11 cellular contexts compared by ENCODE assay signal in the genomic region with DNA sequence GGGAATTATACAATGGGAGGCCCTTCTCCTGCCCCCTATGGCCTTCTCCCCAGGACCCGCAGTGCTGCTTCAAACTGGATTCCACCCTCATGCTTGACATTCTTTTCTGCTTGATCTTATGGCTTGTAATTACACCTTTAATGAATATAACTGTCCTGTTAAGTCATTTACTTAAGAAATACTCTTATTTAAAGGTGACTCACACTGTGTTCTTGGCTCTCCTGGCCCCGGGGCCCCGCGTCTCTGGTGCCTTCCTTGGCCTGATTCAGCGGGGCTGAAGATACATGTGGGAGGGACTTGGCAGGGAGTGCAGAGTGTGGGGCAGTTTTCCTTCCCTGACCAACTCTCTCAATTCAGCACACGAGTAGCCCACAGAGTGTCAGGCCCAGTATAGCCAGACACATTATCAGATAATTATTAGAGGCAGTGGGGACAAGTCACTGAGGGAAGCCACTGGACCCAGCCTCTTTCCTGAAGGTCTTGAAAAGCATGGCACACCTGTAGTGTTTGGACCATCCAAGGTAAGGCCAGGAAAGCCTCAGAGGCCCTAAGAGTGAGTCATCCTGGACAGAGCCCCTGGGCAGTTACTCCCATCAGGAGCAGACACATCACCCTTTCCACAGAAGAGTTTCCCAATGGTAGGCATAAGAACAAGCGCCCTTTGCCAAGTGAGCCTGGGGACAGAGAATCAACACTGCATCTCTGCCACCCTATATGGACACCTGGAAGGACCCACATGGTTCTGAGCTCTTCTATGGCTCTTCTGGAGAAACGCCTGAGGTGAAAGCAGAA.
DNase-seq lines count a peak whose midpoint lies in the region; ATAC-seq, FAIRE-seq and TF ChIP-seq lines count a peak whose summit lies in the region.
"Had no signal": no experiment of that assay in that cellular context is flagged by ENCODE, and none has a peak within 500 bp of the region (broad histone marks: within the 10 kb centered on the region; RNA-seq: fewer than 3 reads in every experiment).

No MANE protein-coding gene starts in this region.

- H3K4me1 ChIP-seq in endothelial cell of umbilical vein (ENCODE audit: control insufficient read depth, extremely low read depth, insufficient read depth, low read length), result peaks cover 10% of the 10 kb centered on the region

- H3K27me3 Mint-ChIP-seq in nephron (ENCODE audit: low read depth), result peaks cover 9% of the 10 kb centered on the region
- peaks cover 2% of the 10 kb centered on the region for H3K27me3 Mint-ChIP-seq in activated CD4-positive, alpha-beta T cell treated with anti-CD3 and anti-CD28 coated beads, Interleukin-2, amount 10 ng/mL, durations not matched to agents 7 days and 5 days

- H3K36me3 Mint-ChIP-seq in nephron (ENCODE audit: low read depth), result peaks cover 4% of the 10 kb centered on the region
- no peaks in the 10 kb centered on the region for H3K36me3 Mint-ChIP-seq in activated CD4-positive, alpha-beta T cell treated with anti-CD3 and anti-CD28 coated beads, Interleukin-2, amount 10 ng/mL, durations not matched to agents 7 days and 5 days (ENCODE audit: low read depth)
- H3K36me3 Mint-ChIP-seq: activated naive CD4-positive, alpha-beta T cell treated with anti-CD3 and anti-CD28 coated beads, Interleukin-2, amount 50 U/mL, for 72 hours had no signal

- H3K9ac ChIP-seq in endothelial cell of umbilical vein (replicated peaks; ENCODE audit: extremely low read depth, insufficient read depth, low read length), result no peak overlapping the region

- H3K4me3 ChIP-seq in endothelial cell of umbilical vein (replicated peaks in 1 of 3; ENCODE audit: insufficient read depth in 1 of 3, low read depth in 1 of 3, low read length in 3 of 3), result no peak overlapping the region

- no peak overlapping the region for H3K4me3 Mint-ChIP-seq in nephron
- H3K4me3 Mint-ChIP-seq in activated CD4-positive, alpha-beta T cell treated with anti-CD3 and anti-CD28 coated beads, Interleukin-2, amount 10 ng/mL, durations not matched to agents 7 days and 5 days, result no peak overlapping the region

- TF ChIP-seq CTCF in endothelial cell of umbilical vein (IDR thresholded peaks at IDR 0.05; ENCODE audit: extremely low read depth in 1 of 2, insufficient read depth in 1 of 2, low read depth in 1 of 2, low read length in 2 of 2), result no peak
- TF ChIP-seq CTCF in nephron (IDR thresholded peaks at IDR 0.05; ENCODE audit: unreplicated experiment in 3 of 3), result no peak

- peaks cover 94% of the 10 kb centered on the region for H3K4me1 Mint-ChIP-seq in nephron
- H3K4me1 Mint-ChIP-seq in activated CD4-positive, alpha-beta T cell treated with anti-CD3 and anti-CD28 coated beads, Interleukin-2, amount 10 ng/mL, durations not matched to agents 7 days and 5 days, result no peaks in the 10 kb centered on the region

- no peaks in the 10 kb centered on the region for H3K9me1 ChIP-seq in endothelial cell of umbilical vein (replicated peaks; ENCODE audit: control insufficient read depth, extremely low read depth, insufficient read depth, low read length)

- H3K79me2 ChIP-seq in endothelial cell of umbilical vein (ENCODE audit: control insufficient read depth, insufficient read depth, low read length), result peaks cover 94% of the 10 kb centered on the region

- no peak overlapping the region for H3K4me2 ChIP-seq in endothelial cell of umbilical vein (ENCODE audit: insufficient read depth, low read length)

- H2AFZ ChIP-seq in endothelial cell of umbilical vein (ENCODE audit: low read depth, low read length), result no peak overlapping the region

- H3K27me3 ChIP-seq in endothelial cell of umbilical vein (ENCODE audit: control insufficient read depth in 2 of 2, insufficient read depth in 2 of 2, low read length in 2 of 2), result no peaks in the 10 kb centered on the region

- H3K36me3 ChIP-seq in endothelial cell of umbilical vein (ENCODE audit: control insufficient read depth in 2 of 2, extremely low read depth in 1 of 2, insufficient read depth in 2 of 2, low read length in 2 of 2), result peaks cover 11 to 15% of the 10 kb centered on the region in 2 experiments

- POLR2A ChIA-PET in endothelial cell of umbilical vein (lab: Charles Lee), result no interaction called here
- POLR2A ChIA-PET in activated CD4-positive, alpha-beta T cell treated with anti-CD3 and anti-CD28 coated beads, Interleukin-2, amount 10 ng/mL, durations not matched to agents 7 days and 5 days (lab: Charles Lee), result no interaction called here

- CTCF ChIA-PET in endothelial cell of umbilical vein (lab: Charles Lee), result no interaction called here
- CTCF ChIA-PET in activated CD4-positive, alpha-beta T cell treated with anti-CD3 and anti-CD28 coated beads, Interleukin-2, amount 10 ng/mL, durations not matched to agents 7 days and 5 days (lab: Charles Lee), result no interaction called here

- H3K27ac Mint-ChIP-seq in nephron, result peak overlapping the region; percentile 28 to 63 (median 62)
- H3K27ac Mint-ChIP-seq in activated CD4-positive, alpha-beta T cell treated with anti-CD3 and anti-CD28 coated beads, Interleukin-2, amount 10 ng/mL, durations not matched to agents 7 days and 5 days, result no peak overlapping the region

- H3K9me3 Mint-ChIP-seq in nephron, result no peaks in the 10 kb centered on the region
- H3K9me3 Mint-ChIP-seq in activated CD4-positive, alpha-beta T cell treated with anti-CD3 and anti-CD28 coated beads, Interleukin-2, amount 10 ng/mL, durations not matched to agents 7 days and 5 days, result no peaks in the 10 kb centered on the region
- H3K9me3 Mint-ChIP-seq: activated naive CD4-positive, alpha-beta T cell treated with anti-CD3 and anti-CD28 coated beads, Interleukin-2, amount 50 U/mL, for 72 hours had no signal

- intact Hi-C loops in endothelial cell of umbilical vein (cut with micrococcal nuclease), result no loop called here

- dilution Hi-C loops in endothelial cell of umbilical vein (cut with MboI; ENCODE audit: extremely low pct_ligation_motif_present, low sequenced_read_pairs), result no loop called here

- peak; percentile 55 for DNase-seq in AG08396 (ENCODE audit: low spot score)
- DNase-seq in LoVo (ENCODE audit: low spot score), result peak; percentile 52
- DNase-seq in endothelial cell of umbilical vein (ENCODE audit: low read depth, low spot score), result peak; percentile 49
- no peak for DNase-seq in superior temporal gyrus (ENCODE audit: extremely low spot score)
- DNase-seq in activated CD4-positive, alpha-beta T cell treated with anti-CD3 and anti-CD28 coated beads, Interleukin-2, amount 10 ng/mL, durations not matched to agents 7 days and 5 days, result no peak

- H3K27ac ChIP-seq in endothelial cell of umbilical vein (ENCODE audit: insufficient read depth, low read depth, low read length), result peak overlapping the region; percentile 16
- H3K27ac ChIP-seq: C4-2B had no signal

- H3K9me3 ChIP-seq in endothelial cell of umbilical vein (replicated peaks; ENCODE audit: control insufficient read depth, insufficient read depth, low read length), result no peaks in the 10 kb centered on the region

- ATAC-seq in GM18870 (IDR thresholded peaks at IDR 0.05; ENCODE audit: unreplicated experiment) (no peak), HG03175 (IDR thresholded peaks at IDR 0.05; ENCODE audit: unreplicated experiment) (no peak)
- ATAC-seq: activated CD4-positive, CD25-positive, alpha-beta regulatory T cell treated with anti-CD3 and anti-CD28 coated beads, Interleukin-2, amount 50 U/mL, for 24 hours; activated naive CD4-positive, alpha-beta T cell treated with anti-CD3 and anti-CD28 coated beads, Interleukin-2, amount 50 U/mL, for 72 hours had no signal

- peak; percentile 80 for FAIRE-seq in endothelial cell of umbilical vein (lab: Jason Lieb, UNC)

- no TSS peak for BruUV-seq in endothelial cell of umbilical vein (replicated peaks; lab: Mats Ljungman, UMichigan)

- TF ChIP-seq POLR2A in endothelial cell of umbilical vein (IDR thresholded peaks at IDR 0.05; ENCODE audit: low read depth, low read length), result no peak

- no peaks in the 10 kb centered on the region for H4K20me1 ChIP-seq in endothelial cell of umbilical vein (replicated peaks; ENCODE audit: control insufficient read depth, extremely low read depth, insufficient read depth, low read length)

TF ChIP-seq in endothelial cell of umbilical vein, 7 proteins besides CTCF, POLR2A, EP300 and RAD21:
- TF ChIP-seq JUN (IDR thresholded peaks at IDR 0.05; ENCODE audit: borderline replicate concordance, insufficient read depth, insufficient read length, low read depth) (no peak), FOS (IDR thresholded peaks at IDR 0.05; ENCODE audit: borderline replicate concordance, insufficient read depth, low read length) (peak; percentile 63), GATA2 (IDR thresholded peaks at IDR 0.05; ENCODE audit: insufficient read depth, insufficient read length, low read depth, low read length) (no peak), EZH2 (IDR thresholded peaks at IDR 0.05; ENCODE audit: borderline replicate concordance, low read depth, low read length, severe bottlenecking) (no peak), POLR2AphosphoS5 (IDR thresholded peaks at IDR 0.05; ENCODE audit: insufficient read depth, low read depth, low read length) (no peak), MYC (IDR thresholded peaks at IDR 0.05; ENCODE audit: low read depth, low read length) (no peak)
- TF ChIP-seq, protein P1, sequence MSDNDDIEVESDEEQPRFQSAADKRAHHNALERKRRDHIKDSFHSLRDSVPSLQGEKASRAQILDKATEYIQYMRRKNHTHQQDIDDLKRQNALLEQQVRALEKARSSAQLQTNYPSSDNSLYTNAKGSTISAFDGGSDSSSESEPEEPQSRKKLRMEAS (IDR thresholded peaks at IDR 0.05; ENCODE audit: insufficient read depth, insufficient read length), result no peak

Comparison
In these comparisons a context has a peak if more than half of its experiments do, and no peak if none do; other contexts are left out.
1. DNase-seq: peak in AG08396 (single experiment), LoVo (single experiment) and endothelial cell of umbilical vein (single experiment); none in superior temporal gyrus (single experiment) and activated CD4-positive, alpha-beta T cell treated with anti-CD3 and anti-CD28 coated beads, Interleukin-2, amount 10 ng/mL, durations not matched to agents 7 days and 5 days (single experiment).